Comparison of ENCODE assay signal across 2 cellular contexts in genomic region chr6:23415819-23416427, GRCh38.
TF ChIP-seq lines count a peak whose summit lies in the region.

No MANE protein-coding gene starts in this region.

TF ChIP-seq in IMR-90, 13 proteins besides CTCF, POLR2A, EP300 and RAD21:
- TF ChIP-seq NFE2L2 (IDR thresholded peaks at IDR 0.05; ENCODE audit: low read depth, low read length): no peak
- no peak for TF ChIP-seq MAZ (IDR thresholded peaks at IDR 0.05; ENCODE audit: borderline replicate concordance, low read depth, low read length)
- TF ChIP-seq RFX5 (IDR thresholded peaks at IDR 0.05; ENCODE audit: low read depth, low read length): no peak
- TF ChIP-seq RCOR1 (IDR thresholded peaks at IDR 0.05; ENCODE audit: insufficient replicate concordance, low read length): no peak
- TF ChIP-seq ELK1 (IDR thresholded peaks at IDR 0.05; ENCODE audit: borderline replicate concordance, low read depth, low read length): no peak
- no peak for TF ChIP-seq SMC3 (IDR thresholded peaks at IDR 0.05; ENCODE audit: low read depth, low read length)
- TF ChIP-seq MXI1 (IDR thresholded peaks at IDR 0.05; ENCODE audit: borderline replicate concordance, low read depth, low read length): no peak
- no peak for TF ChIP-seq MAFK (IDR thresholded peaks at IDR 0.05; ENCODE audit: low read depth, low read length)
- TF ChIP-seq CEBPB (IDR thresholded peaks at IDR 0.05; ENCODE audit: low read depth, low read length): no peak
- TF ChIP-seq USF2 (IDR thresholded peaks at IDR 0.05; ENCODE audit: low read depth, low read length): no peak
- TF ChIP-seq CHD1 (IDR thresholded peaks at IDR 0.05; ENCODE audit: low read depth, low read length): no peak
- no peak for TF ChIP-seq FOS (IDR thresholded peaks at IDR 0.05; ENCODE audit: low read depth, low read length)
- no peak for TF ChIP-seq BHLHE40 (IDR thresholded peaks at IDR 0.05; ENCODE audit: low read depth, low read length)
TF ChIP-seq in IMR-90: peak in this region for 0.

TF ChIP-seq in K562, 482 proteins besides CTCF, POLR2A, EP300 and RAD21:
- TF ChIP-seq DPF2 (IDR thresholded peaks at IDR 0.05) (no peak), JUND (IDR thresholded peaks at IDR 0.05; ENCODE audit: borderline replicate concordance, low read depth, low read length) (no peak), JUND (tag; IDR thresholded peaks at IDR 0.05; ENCODE audit: borderline replicate concordance, low read depth, low read length) (peak; percentile 32; the same call in 1 of the 3 replicates), ATF3 (IDR thresholded peaks at IDR 0.05) (peak; percentile 64; the same call in 1 of the 2 replicates), ATF3 (CRISPR knock-in tag; conservative IDR thresholded peaks at IDR 0.05) (no peak), ATF7 (IDR thresholded peaks at IDR 0.05) (peak; percentile 62; the same call in 1 of the 2 replicates)
